1 cellular context compared by ENCODE assay signal in genomic region chr22:37686002-37686982, GRCh38.
TF ChIP-seq lines count a peak whose summit lies in the region.

A gene with protein sequence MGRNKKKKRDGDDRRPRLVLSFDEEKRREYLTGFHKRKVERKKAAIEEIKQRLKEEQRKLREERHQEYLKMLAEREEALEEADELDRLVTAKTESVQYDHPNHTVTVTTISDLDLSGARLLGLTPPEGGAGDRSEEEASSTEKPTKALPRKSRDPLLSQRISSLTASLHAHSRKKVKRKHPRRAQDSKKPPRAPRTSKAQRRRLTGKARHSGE (plus strand): TSS chr22:37686343. CDS start chr22:37686393, 50 bp downstream.

TF ChIP-seq in GM12878, 131 proteins besides CTCF, POLR2A, EP300 and RAD21 (continued from another document and continues in another):
- TF ChIP-seq STAT1 (conservative IDR thresholded peaks at IDR 0.05) (0 out of 2 replicates have a peak, but pooled peaks have one; percentile 70), ZZZ3 (IDR thresholded peaks at IDR 0.05; ENCODE audit: control insufficient read depth, insufficient read length, low read depth) (peak; percentile 53), CHD4 (IDR thresholded peaks at IDR 0.05) (no peak), EED (IDR thresholded peaks at IDR 0.05; ENCODE audit: low read depth) (peak; percentile 41; the same call in 1 of the 2 replicates), ELK1 (IDR thresholded peaks at IDR 0.05; ENCODE audit: low read depth, low read length) (peak; percentile 90), SMAD5 (IDR thresholded peaks at IDR 0.05; ENCODE audit: low read depth) (no peak), PAX8 (IDR thresholded peaks at IDR 0.05) (no peak), NFIC (IDR thresholded peaks at IDR 0.05; ENCODE audit: low read depth, low read length) (no peak), SRF (IDR thresholded peaks at IDR 0.05; ENCODE audit: low read depth in 2 of 2, low read length in 2 of 2) (peak in 1 of 2 experiments; percentile 90; a peak in 2 of 4 replicates), HDGF (IDR thresholded peaks at IDR 0.05) (no peak), CHD1 (IDR thresholded peaks at IDR 0.05; ENCODE audit: low read depth, low read length) (no peak), ETV6 (conservative IDR thresholded peaks at IDR 0.05 in 1 of 2, IDR thresholded peaks at IDR 0.05 in 1 of 2; ENCODE audit: borderline replicate concordance in 1 of 2, low read depth in 1 of 2) (no peak), TCF3 (IDR thresholded peaks at IDR 0.05; ENCODE audit: borderline replicate concordance, insufficient read depth, low read depth, low read length) (no peak), CBX3 (IDR thresholded peaks at IDR 0.05; ENCODE audit: borderline replicate concordance, low read depth) (no peak), RUNX3 (IDR thresholded peaks at IDR 0.05; ENCODE audit: low read length) (peak; percentile 56; the same call in 1 of the 2 replicates), TBL1XR1 (IDR thresholded peaks at IDR 0.05; ENCODE audit: low read depth, low read length) (peak; percentile 74; the same call in 1 of the 2 replicates), RB1 (IDR thresholded peaks at IDR 0.05; ENCODE audit: borderline replicate concordance) (peak; percentile 94; the same call in 1 of the 2 replicates), BMI1 (IDR thresholded peaks at IDR 0.05; ENCODE audit: borderline replicate concordance) (no peak), CBX5 (IDR thresholded peaks at IDR 0.05; ENCODE audit: low read depth) (peak; percentile 37; the same call in 1 of the 2 replicates), CHD2 (IDR thresholded peaks at IDR 0.05; ENCODE audit: borderline replicate concordance, low read depth, low read length) (peak; percentile 62; the same call in 1 of the 2 replicates), MXI1 (IDR thresholded peaks at IDR 0.05; ENCODE audit: low read depth, low read length) (peak; percentile 90), ZNF217 (IDR thresholded peaks at IDR 0.05) (no peak), TCF12 (IDR thresholded peaks at IDR 0.05; ENCODE audit: low read depth, low read length) (0 out of 2 replicates have a peak, but pooled peaks have one; percentile 25), KLF5 (IDR thresholded peaks at IDR 0.05; ENCODE audit: partially characterized antibody) (peak; percentile 90), RCOR1 (conservative IDR thresholded peaks at IDR 0.05; ENCODE audit: low read depth, low read length) (no peak), JUND (IDR thresholded peaks at IDR 0.05; ENCODE audit: low read depth, low read length) (0 out of 2 replicates have a peak, but pooled peaks have one; percentile 3), ZBED1 (IDR thresholded peaks at IDR 0.05; ENCODE audit: borderline replicate concordance) (no peak), BCL11A (IDR thresholded peaks at IDR 0.05; ENCODE audit: low read depth, low read length) (no peak), CREB1 (IDR thresholded peaks at IDR 0.05; ENCODE audit: low read depth) (peak; percentile 87), HDAC2 (IDR thresholded peaks at IDR 0.05) (no peak), KDM1A (IDR thresholded peaks at IDR 0.05; ENCODE audit: borderline replicate concordance) (no peak), ZNF384 (IDR thresholded peaks at IDR 0.05; ENCODE audit: borderline replicate concordance, low read depth, low read length) (peak; percentile 22; the same call in 1 of the 2 replicates), TARDBP (IDR thresholded peaks at IDR 0.05; ENCODE audit: borderline replicate concordance) (peak; percentile 65; the same call in 1 of the 2 replicates), E2F8 (IDR thresholded peaks at IDR 0.05; ENCODE audit: low read depth, partially characterized antibody) (peak; percentile 92)
- TF ChIP-seq, protein P1, sequence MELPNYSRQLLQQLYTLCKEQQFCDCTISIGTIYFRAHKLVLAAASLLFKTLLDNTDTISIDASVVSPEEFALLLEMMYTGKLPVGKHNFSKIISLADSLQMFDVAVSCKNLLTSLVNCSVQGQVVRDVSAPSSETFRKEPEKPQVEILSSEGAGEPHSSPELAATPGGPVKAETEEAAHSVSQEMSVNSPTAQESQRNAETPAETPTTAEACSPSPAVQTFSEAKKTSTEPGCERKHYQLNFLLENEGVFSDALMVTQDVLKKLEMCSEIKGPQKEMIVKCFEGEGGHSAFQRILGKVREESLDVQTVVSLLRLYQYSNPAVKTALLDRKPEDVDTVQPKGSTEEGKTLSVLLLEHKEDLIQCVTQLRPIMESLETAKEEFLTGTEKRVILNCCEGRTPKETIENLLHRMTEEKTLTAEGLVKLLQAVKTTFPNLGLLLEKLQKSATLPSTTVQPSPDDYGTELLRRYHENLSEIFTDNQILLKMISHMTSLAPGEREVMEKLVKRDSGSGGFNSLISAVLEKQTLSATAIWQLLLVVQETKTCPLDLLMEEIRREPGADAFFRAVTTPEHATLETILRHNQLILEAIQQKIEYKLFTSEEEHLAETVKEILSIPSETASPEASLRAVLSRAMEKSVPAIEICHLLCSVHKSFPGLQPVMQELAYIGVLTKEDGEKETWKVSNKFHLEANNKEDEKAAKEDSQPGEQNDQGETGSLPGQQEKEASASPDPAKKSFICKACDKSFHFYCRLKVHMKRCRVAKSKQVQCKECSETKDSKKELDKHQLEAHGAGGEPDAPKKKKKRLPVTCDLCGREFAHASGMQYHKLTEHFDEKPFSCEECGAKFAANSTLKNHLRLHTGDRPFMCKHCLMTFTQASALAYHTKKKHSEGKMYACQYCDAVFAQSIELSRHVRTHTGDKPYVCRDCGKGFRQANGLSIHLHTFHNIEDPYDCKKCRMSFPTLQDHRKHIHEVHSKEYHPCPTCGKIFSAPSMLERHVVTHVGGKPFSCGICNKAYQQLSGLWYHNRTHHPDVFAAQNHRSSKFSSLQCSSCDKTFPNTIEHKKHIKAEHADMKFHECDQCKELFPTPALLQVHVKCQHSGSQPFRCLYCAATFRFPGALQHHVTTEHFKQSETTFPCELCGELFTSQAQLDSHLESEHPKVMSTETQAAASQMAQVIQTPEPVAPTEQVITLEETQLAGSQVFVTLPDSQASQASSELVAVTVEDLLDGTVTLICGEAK (IDR thresholded peaks at IDR 0.05; ENCODE audit: borderline replicate concordance) = peak; percentile 99
- TF ChIP-seq, protein P2, sequence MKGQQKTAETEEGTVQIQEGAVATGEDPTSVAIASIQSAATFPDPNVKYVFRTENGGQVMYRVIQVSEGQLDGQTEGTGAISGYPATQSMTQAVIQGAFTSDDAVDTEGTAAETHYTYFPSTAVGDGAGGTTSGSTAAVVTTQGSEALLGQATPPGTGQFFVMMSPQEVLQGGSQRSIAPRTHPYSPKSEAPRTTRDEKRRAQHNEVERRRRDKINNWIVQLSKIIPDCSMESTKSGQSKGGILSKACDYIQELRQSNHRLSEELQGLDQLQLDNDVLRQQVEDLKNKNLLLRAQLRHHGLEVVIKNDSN (IDR thresholded peaks at IDR 0.05; ENCODE audit: borderline replicate concordance, extremely low read length, insufficient read depth, low read depth, low read length) = no peak
- TF ChIP-seq, protein P3, sequence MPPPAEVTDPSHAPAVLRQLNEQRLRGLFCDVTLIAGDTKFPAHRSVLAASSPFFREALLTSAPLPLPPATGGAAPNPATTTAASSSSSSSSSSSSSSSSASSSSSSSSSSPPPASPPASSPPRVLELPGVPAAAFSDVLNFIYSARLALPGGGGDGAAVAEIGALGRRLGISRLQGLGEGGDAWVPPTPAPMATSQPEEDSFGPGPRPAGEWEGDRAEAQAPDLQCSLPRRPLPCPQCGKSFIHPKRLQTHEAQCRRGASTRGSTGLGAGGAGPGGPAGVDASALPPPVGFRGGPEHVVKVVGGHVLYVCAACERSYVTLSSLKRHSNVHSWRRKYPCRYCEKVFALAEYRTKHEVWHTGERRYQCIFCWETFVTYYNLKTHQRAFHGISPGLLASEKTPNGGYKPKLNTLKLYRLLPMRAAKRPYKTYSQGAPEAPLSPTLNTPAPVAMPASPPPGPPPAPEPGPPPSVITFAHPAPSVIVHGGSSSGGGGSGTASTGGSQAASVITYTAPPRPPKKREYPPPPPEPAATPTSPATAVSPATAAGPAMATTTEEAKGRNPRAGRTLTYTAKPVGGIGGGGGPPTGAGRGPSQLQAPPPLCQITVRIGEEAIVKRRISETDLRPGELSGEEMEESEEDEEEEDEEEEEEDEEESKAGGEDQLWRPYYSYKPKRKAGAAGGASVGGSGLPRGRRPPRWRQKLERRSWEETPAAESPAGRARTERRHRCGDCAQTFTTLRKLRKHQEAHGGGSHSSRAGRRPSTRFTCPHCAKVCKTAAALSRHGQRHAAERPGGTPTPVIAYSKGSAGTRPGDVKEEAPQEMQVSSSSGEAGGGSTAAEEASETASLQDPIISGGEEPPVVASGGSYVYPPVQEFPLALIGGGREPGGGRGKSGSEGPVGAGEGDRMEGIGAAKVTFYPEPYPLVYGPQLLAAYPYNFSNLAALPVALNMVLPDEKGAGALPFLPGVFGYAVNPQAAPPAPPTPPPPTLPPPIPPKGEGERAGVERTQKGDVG (CRISPR knock-in tag; IDR thresholded peaks at IDR 0.05) = no peak
- TF ChIP-seq, protein P4, sequence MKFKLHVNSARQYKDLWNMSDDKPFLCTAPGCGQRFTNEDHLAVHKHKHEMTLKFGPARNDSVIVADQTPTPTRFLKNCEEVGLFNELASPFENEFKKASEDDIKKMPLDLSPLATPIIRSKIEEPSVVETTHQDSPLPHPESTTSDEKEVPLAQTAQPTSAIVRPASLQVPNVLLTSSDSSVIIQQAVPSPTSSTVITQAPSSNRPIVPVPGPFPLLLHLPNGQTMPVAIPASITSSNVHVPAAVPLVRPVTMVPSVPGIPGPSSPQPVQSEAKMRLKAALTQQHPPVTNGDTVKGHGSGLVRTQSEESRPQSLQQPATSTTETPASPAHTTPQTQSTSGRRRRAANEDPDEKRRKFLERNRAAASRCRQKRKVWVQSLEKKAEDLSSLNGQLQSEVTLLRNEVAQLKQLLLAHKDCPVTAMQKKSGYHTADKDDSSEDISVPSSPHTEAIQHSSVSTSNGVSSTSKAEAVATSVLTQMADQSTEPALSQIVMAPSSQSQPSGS (IDR thresholded peaks at IDR 0.05; ENCODE audit: low read length) = no peak
- TF ChIP-seq, protein P5, sequence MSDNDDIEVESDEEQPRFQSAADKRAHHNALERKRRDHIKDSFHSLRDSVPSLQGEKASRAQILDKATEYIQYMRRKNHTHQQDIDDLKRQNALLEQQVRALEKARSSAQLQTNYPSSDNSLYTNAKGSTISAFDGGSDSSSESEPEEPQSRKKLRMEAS (IDR thresholded peaks at IDR 0.05; ENCODE audit: low read depth, low read length) = peak; percentile 60; the same call in 1 of the 2 replicates
- TF ChIP-seq, protein P6, sequence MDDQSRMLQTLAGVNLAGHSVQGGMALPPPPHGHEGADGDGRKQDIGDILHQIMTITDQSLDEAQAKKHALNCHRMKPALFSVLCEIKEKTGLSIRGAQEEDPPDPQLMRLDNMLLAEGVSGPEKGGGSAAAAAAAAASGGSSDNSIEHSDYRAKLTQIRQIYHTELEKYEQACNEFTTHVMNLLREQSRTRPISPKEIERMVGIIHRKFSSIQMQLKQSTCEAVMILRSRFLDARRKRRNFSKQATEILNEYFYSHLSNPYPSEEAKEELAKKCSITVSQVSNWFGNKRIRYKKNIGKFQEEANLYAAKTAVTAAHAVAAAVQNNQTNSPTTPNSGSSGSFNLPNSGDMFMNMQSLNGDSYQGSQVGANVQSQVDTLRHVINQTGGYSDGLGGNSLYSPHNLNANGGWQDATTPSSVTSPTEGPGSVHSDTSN (IDR thresholded peaks at IDR 0.05; ENCODE audit: insufficient replicate concordance, low read depth, low read length) = no peak
- TF ChIP-seq, protein P7, sequence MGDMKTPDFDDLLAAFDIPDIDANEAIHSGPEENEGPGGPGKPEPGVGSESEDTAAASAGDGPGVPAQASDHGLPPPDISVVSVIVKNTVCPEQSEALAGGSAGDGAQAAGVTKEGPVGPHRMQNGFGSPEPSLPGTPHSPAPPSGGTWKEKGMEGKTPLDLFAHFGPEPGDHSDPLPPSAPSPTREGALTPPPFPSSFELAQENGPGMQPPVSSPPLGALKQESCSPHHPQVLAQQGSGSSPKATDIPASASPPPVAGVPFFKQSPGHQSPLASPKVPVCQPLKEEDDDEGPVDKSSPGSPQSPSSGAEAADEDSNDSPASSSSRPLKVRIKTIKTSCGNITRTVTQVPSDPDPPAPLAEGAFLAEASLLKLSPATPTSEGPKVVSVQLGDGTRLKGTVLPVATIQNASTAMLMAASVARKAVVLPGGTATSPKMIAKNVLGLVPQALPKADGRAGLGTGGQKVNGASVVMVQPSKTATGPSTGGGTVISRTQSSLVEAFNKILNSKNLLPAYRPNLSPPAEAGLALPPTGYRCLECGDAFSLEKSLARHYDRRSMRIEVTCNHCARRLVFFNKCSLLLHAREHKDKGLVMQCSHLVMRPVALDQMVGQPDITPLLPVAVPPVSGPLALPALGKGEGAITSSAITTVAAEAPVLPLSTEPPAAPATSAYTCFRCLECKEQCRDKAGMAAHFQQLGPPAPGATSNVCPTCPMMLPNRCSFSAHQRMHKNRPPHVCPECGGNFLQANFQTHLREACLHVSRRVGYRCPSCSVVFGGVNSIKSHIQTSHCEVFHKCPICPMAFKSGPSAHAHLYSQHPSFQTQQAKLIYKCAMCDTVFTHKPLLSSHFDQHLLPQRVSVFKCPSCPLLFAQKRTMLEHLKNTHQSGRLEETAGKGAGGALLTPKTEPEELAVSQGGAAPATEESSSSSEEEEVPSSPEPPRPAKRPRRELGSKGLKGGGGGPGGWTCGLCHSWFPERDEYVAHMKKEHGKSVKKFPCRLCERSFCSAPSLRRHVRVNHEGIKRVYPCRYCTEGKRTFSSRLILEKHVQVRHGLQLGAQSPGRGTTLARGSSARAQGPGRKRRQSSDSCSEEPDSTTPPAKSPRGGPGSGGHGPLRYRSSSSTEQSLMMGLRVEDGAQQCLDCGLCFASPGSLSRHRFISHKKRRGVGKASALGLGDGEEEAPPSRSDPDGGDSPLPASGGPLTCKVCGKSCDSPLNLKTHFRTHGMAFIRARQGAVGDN (IDR thresholded peaks at IDR 0.05) = 0 out of 2 replicates have a peak, but pooled peaks have one; percentile 4
